6 cellular contexts compared by ENCODE assay signal in the genomic region with DNA sequence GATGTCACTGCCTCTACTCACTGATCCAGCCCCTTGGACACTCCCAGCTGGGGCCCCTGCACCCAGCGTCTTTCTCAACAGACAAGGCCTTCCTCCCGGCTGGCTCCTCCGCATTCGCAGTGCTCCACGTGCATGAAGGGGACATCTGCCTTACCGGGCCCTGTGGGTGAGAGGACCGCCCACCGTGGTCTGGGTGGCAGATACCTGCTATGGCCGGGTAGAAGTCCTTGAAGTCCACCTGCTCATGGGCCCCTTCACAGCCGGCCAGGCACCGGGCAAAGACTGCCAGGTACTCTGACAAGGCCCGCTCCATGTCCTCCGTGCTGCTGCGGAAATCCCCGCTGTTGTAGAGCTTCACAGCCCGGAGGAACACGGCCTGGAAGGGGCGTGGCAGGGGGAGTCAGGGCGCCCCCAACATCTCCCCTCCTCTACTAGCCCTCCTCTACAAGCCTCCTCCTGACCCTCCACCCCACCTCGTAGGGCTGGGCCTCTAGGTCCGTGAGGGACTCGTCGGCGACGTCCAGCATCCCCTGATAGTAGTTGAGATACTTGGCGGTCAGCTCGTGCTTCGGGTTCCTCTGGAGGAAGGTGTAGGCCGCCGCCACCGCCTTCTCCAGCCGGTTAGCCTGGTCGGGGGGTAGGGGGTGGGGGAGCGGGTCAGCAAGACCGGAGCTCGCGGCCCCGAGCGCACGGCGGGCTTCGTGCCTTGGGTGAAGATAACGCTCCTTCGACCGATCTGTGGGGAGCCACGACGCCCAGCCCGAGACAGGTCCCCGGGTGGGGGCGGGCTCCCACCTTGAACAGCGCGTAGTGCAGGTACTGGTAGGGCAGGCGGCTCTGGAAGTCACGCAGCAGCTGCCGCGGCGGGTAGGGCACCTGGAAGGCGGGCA. TPM values are rescaled to one million over a fixed set of nuclear protein-coding genes. Genes with fewer than 3 reads are reported as not detected.
DNase-seq lines count a peak whose midpoint lies in the region; ATAC-seq and TF ChIP-seq lines count a peak whose summit lies in the region.

No MANE protein-coding gene starts in this region.

- no peak for DNase-seq in fibroblast of pulmonary artery (ENCODE audit: low read depth)
- peak; percentile 30 for DNase-seq in stomach
- no peak for DNase-seq in SIG-M5 (lab: John Stamatoyannopoulos, UW)

- no peaks in the 10 kb centered on the region for H3K9me3 ChIP-seq in KOPT-K1 (ENCODE audit: insufficient read depth, low read length, poor library complexity, severe bottlenecking)
- no peaks in the 10 kb centered on the region for H3K9me3 ChIP-seq in stomach

- peaks cover 0 to 12% (median 0%) of the 10 kb centered on the region in 3 donors for H3K27me3 ChIP-seq in stomach

- TF ChIP-seq CTCF in 22Rv1 (IDR thresholded peaks at IDR 0.05) (no peak), fibroblast of pulmonary artery (IDR thresholded peaks at IDR 0.05; ENCODE audit: low read length, missing control alignments) (no peak), stomach (IDR thresholded peaks at IDR 0.05) (no peak)

- TF ChIP-seq EP300 in stomach (IDR thresholded peaks at IDR 0.05), result no peak

- H3K4me3 ChIP-seq in fibroblast of pulmonary artery (replicated peaks; ENCODE audit: low read depth, low read length), result peak overlapping the region; percentile 86
- H3K4me3 ChIP-seq in stomach, result peak overlapping the region; percentile 65 to 74 (median 69)

- WGBS in stomach, 5 donors, result 26 to 82% (median 32%) methylated on average over 11 to 58 of the region's 58 CpGs

- H3K36me3 ChIP-seq in KOPT-K1 (ENCODE audit: insufficient read depth, low read length), result no peaks in the 10 kb centered on the region
- H3K36me3 ChIP-seq in stomach, result peaks cover 0 to 21% (median 5%) of the 10 kb centered on the region in 4 donors

- ATAC-seq in GM19455 (IDR thresholded peaks at IDR 0.05; ENCODE audit: unreplicated experiment), result no peak

- TF ChIP-seq POLR2A in stomach (IDR thresholded peaks at IDR 0.05), result no peak

- intact Hi-C loops in stomach (cut with DNase I; ENCODE audit: low total_unique reads), result no loop called here

- H3K4me1 ChIP-seq in stomach, result peaks cover 27 to 50% (median 44%) of the 10 kb centered on the region in 4 donors

- H3K27ac ChIP-seq in 22Rv1, result peak overlapping the region; percentile 92
- peak overlapping the region; percentile 45 for H3K27ac ChIP-seq in KOPT-K1 (ENCODE audit: low read depth, low read length, poor library complexity, severe bottlenecking)
- H3K27ac ChIP-seq in stomach, result peak overlapping the region; percentile 58 to 85 (median 77)

RNA-seq across cellular contexts. Expression of a gene that starts 0.8 kb away (rescaled TPM):
- 10 to 100 TPM in 3 of 5 donors, 1 to 10 TPM in 2; 4.0 to 64.6 (median 11.4) TPM for total RNA-seq in stomach
- 1 to 10 TPM; 4.7 to 7.3 (median 6.3) TPM for polyA plus RNA-seq in stomach

RNA-seq across cellular contexts. Expression of a gene that starts 1.9 kb away (rescaled TPM):
- 10 to 100 TPM in 3 of 5 donors, 1 to 10 TPM in 2; 4.6 to 45.3 (median 20.1) TPM for total RNA-seq in stomach
- polyA plus RNA-seq in stomach, result 10 to 100 TPM in 2 of 3 donors, 1 to 10 TPM in 1; 8.9 to 17.0 (median 12.8) TPM

RNA-seq across cellular contexts. Expression of a gene that starts 24.4 kb away (rescaled TPM):
- total RNA-seq in stomach, result 100 to 1,000 TPM in 1 of 5 donors, 10 to 100 TPM in 4; 59.5 to 248 (median 84.8) TPM
- polyA plus RNA-seq in stomach, result 100 to 1,000 TPM in 2 of 3 donors, 10 to 100 TPM in 1; 85.7 to 163 (median 154) TPM

RNA-seq across cellular contexts. Expression of a gene that starts 25.1 kb away (rescaled TPM):
- total RNA-seq in stomach, result 10 to 100 TPM in 4 of 5 donors, 1 to 10 TPM in 1; 9.8 to 79.5 (median 31.4) TPM
- polyA plus RNA-seq in stomach, result 10 to 100 TPM; 70.6 to 80.7 (median 77.0) TPM

RNA-seq across cellular contexts. Expression of a gene that starts 26.7 kb away (rescaled TPM):
- total RNA-seq in stomach, result 1 to 10 TPM in 1 of 5 donors, not detected in 4; 1.1 TPM
- under 1 TPM in 1 of 3 donors, not detected in 2; 0.23 TPM for polyA plus RNA-seq in stomach
